9 cellular contexts compared by ENCODE assay signal in the genomic region with DNA sequence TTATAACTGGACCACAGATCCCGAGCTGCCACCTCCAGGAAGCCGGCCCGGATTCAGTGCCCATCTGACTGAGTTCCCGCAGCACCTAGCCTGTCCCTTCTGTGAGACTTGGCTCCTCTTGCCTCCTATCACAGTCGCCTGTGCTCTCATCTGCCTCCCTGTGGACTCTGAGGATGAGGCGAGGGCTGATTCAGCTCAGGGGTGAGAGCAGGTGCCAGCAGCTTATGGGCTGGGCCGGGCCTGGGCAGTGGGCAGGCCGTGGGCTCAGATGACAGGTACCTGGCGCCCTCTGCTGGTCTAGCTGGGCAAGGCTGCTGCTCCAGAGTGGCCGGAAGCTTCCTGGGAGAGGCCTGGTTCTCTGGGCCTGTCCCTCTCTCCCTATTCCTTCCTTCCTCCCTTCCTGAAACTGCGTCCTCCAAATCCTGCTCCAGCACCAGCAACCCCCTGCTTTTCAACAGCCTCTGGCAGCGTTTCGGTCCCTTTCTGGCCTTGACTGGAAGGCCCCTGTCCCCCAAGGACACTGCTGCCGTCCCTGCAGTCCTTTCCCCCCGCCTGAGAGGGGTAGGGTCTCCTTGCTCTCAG. TPM values are rescaled to one million over a fixed set of nuclear protein-coding genes. Genes with fewer than 3 reads are reported as not detected.
A peak's percentile ranks its signal among the peaks of the same experiment; 100 is the strongest.
DNase-seq lines count a peak whose midpoint lies in the region; ATAC-seq and TF ChIP-seq lines count a peak whose summit lies in the region.
"Had no signal": no experiment of that assay in that cellular context is flagged by ENCODE, and none has a peak within 500 bp of the region (broad histone marks: within the 10 kb centered on the region; RNA-seq: fewer than 3 reads in every experiment).

No MANE protein-coding gene starts in this region.

- no peak for TF ChIP-seq EP300 in stomach (IDR thresholded peaks at IDR 0.05)

- H3K4me3 ChIP-seq in PC-3 (ENCODE audit: low read length) (no peak overlapping the region), fibroblast of pulmonary artery (replicated peaks; ENCODE audit: low read depth, low read length) (no peak overlapping the region), neural progenitor cell (no peak overlapping the region), stomach (no peak overlapping the region)

- peak overlapping the region; percentile 89 for H2AFZ ChIP-seq in PC-3 (ENCODE audit: low read length)
- peak overlapping the region; percentile 93 for H2AFZ ChIP-seq in neural progenitor cell (replicated peaks)

- H3K4me3 Mint-ChIP-seq in CD4-positive, alpha-beta T cell = no peak overlapping the region
- no peak overlapping the region for H3K4me3 Mint-ChIP-seq in activated T-cell treated with anti-CD3 and anti-CD28 coated beads, Interleukin-2, amount 50 U/mL, for 72 hours
- no peak overlapping the region for H3K4me3 Mint-ChIP-seq in neural progenitor cell

- POLR2A ChIA-PET in CD4-positive, alpha-beta T cell (lab: Charles Lee) = interaction anchor here (0.9 kb wide), 1 partner anchor 77 kb away, joined by 3 read pairs; no protein-coding TSS in a partner anchor
- POLR2A ChIA-PET in PC-3 (lab: Charles Lee; ENCODE audit: unreplicated experiment) = interaction anchor here (0.7 kb wide), 1 partner anchor 76 kb away, joined by 4 read pairs; no protein-coding TSS in a partner anchor

- H3K4me1 ChIP-seq in PC-3 (ENCODE audit: insufficient read depth, low read length) = peaks cover 11% of the 10 kb centered on the region
- H3K4me1 ChIP-seq in neural progenitor cell = no peaks in the 10 kb centered on the region
- H3K4me1 ChIP-seq in stomach = peaks cover 0 to 8% (median 3%) of the 10 kb centered on the region in 4 donors

- peak overlapping the region; percentile 51 for H3K9ac ChIP-seq in PC-3 (ENCODE audit: low read length)
- H3K9ac ChIP-seq in neural progenitor cell = no peak overlapping the region

- H4K20me1 ChIP-seq in PC-3 (ENCODE audit: low read length) = no peaks in the 10 kb centered on the region
- no peaks in the 10 kb centered on the region for H4K20me1 ChIP-seq in neural progenitor cell (ENCODE audit: low read depth)

- CTCF ChIA-PET in CD4-positive, alpha-beta T cell (lab: Charles Lee) = interaction anchor here (0.6 to 1.3 kb wide), 3 partner anchors 50 to 404 kb away, joined by 3 to 8 read pairs (median 4); no protein-coding TSS in a partner anchor
- CTCF ChIA-PET in PC-3 (lab: Charles Lee) = interaction anchor here (0.5 to 1.7 kb wide), 19 partner anchors 10 to 1696 kb away, joined by 3 to 51 read pairs (median 3); no protein-coding TSS in a partner anchor

- peaks cover 5% of the 10 kb centered on the region for H3K27me3 Mint-ChIP-seq in CD4-positive, alpha-beta T cell
- H3K27me3 Mint-ChIP-seq in activated T-cell treated with anti-CD3 and anti-CD28 coated beads, Interleukin-2, amount 50 U/mL, for 72 hours (ENCODE audit: low read depth) = peaks cover 6% of the 10 kb centered on the region
- H3K27me3 Mint-ChIP-seq in neural progenitor cell (ENCODE audit: insufficient read depth, low read depth) = no peaks in the 10 kb centered on the region

- intact Hi-C loops in CD4-positive, alpha-beta T cell (cut with DNase I, micrococcal nuclease) = loop anchor here in 1 of 2 experiments (1.0 kb wide), 1 partner anchor 77 kb away; no protein-coding TSS in a partner anchor
- intact Hi-C loops in PC-3 (cut with micrococcal nuclease) = loop anchor here (1.0 to 5.0 kb wide), 5 partner anchors 15 to 165 kb away; no protein-coding TSS in a partner anchor
- intact Hi-C loops in stomach (cut with DNase I; ENCODE audit: low total_unique reads) = no loop called here

- no peaks in the 10 kb centered on the region for H3K36me3 Mint-ChIP-seq in CD4-positive, alpha-beta T cell (ENCODE audit: low read depth)
- H3K36me3 Mint-ChIP-seq in activated T-cell treated with anti-CD3 and anti-CD28 coated beads, Interleukin-2, amount 50 U/mL, for 72 hours (ENCODE audit: insufficient read depth in 2 of 2) = no peaks in the 10 kb centered on the region
- no peaks in the 10 kb centered on the region for H3K36me3 Mint-ChIP-seq in neural progenitor cell

- 41 to 46% (median 43%) methylated on average over 11 to 15 of the region's 15 CpGs for WGBS in stomach, 5 donors

- no TSS peak for BruUV-seq in PC-3 (replicated peaks; lab: Mats Ljungman, UMichigan)

- no peaks in the 10 kb centered on the region for H3K9me3 Mint-ChIP-seq in CD4-positive, alpha-beta T cell
- H3K9me3 Mint-ChIP-seq in activated T-cell treated with anti-CD3 and anti-CD28 coated beads, Interleukin-2, amount 50 U/mL, for 72 hours = no peaks in the 10 kb centered on the region
- H3K9me3 Mint-ChIP-seq in neural progenitor cell = no peaks in the 10 kb centered on the region

- no peak overlapping the region for H3K27ac Mint-ChIP-seq in CD4-positive, alpha-beta T cell
- no peak overlapping the region for H3K27ac Mint-ChIP-seq in activated T-cell treated with anti-CD3 and anti-CD28 coated beads, Interleukin-2, amount 50 U/mL, for 72 hours
- H3K27ac Mint-ChIP-seq in neural progenitor cell = peak overlapping the region; percentile 83

- H3K36me3 ChIP-seq in PC-3 (ENCODE audit: low read depth, low read length) (no peaks in the 10 kb centered on the region), neural progenitor cell (no peaks in the 10 kb centered on the region), stomach (no peaks in the 10 kb centered on the region)

- H3K27me3 ChIP-seq in CD4-positive, alpha-beta T cell (ENCODE audit: control insufficient read depth, insufficient read depth, low read length) = no peaks in the 10 kb centered on the region
- H3K27me3 ChIP-seq in PC-3 (ENCODE audit: low read length) (no peaks in the 10 kb centered on the region), neural progenitor cell (no peaks in the 10 kb centered on the region), stomach (peaks cover 0 to 24% (median 5%) of the 10 kb centered on the region in 3 donors)

- peak; percentile 27 to 62 (median 44) for DNase-seq in CD4-positive, alpha-beta T cell
- peak; percentile 46 for DNase-seq in KG1 (lab: John Stamatoyannopoulos, UW)
- DNase-seq in PC-3 = peak; percentile 96
- DNase-seq in activated T-cell treated with anti-CD3 and anti-CD28 coated beads, Interleukin-2, amount 50 U/mL, for 72 hours = peak; percentile 78 to 82
- DNase-seq in fibroblast of pulmonary artery (ENCODE audit: low read depth) = peak; percentile 86
- peak; percentile 94 for DNase-seq in neural progenitor cell (ENCODE audit: low spot score)
- peak; percentile 95 for DNase-seq in stomach

- no peaks in the 10 kb centered on the region for H3K4me1 Mint-ChIP-seq in CD4-positive, alpha-beta T cell (ENCODE audit: low read depth)
- H3K4me1 Mint-ChIP-seq in activated T-cell treated with anti-CD3 and anti-CD28 coated beads, Interleukin-2, amount 50 U/mL, for 72 hours (ENCODE audit: low read depth) = peaks cover 5% of the 10 kb centered on the region
- H3K4me1 Mint-ChIP-seq in neural progenitor cell = peaks cover 11% of the 10 kb centered on the region

- H3K9me3 ChIP-seq in CD4-positive, alpha-beta T cell (ENCODE audit: control insufficient read depth, low read length) = no peaks in the 10 kb centered on the region
- H3K9me3 ChIP-seq in PC-3 (ENCODE audit: low read length) (no peaks in the 10 kb centered on the region), neural progenitor cell (ENCODE audit: low read depth) (no peaks in the 10 kb centered on the region), stomach (no peaks in the 10 kb centered on the region)

- H3K27ac ChIP-seq in CD4-positive, alpha-beta T cell (ENCODE audit: low read depth, low read length) = no peak overlapping the region
- no peak overlapping the region for H3K27ac ChIP-seq in PC-3 (ENCODE audit: low read length)
- no peak overlapping the region for H3K27ac ChIP-seq in neural progenitor cell
- no peak overlapping the region for H3K27ac ChIP-seq in stomach

- no peak for TF ChIP-seq POLR2A in stomach (IDR thresholded peaks at IDR 0.05)

- H3F3A ChIP-seq in PC-3 (ENCODE audit: low read length, unreplicated experiment) (no peaks in the 10 kb centered on the region), neural progenitor cell (ENCODE audit: low read depth) (no peaks in the 10 kb centered on the region)

- H3K4me2 ChIP-seq in PC-3 (ENCODE audit: low read length) (peak overlapping the region; percentile 5; the same call in 1 of the 2 replicates), neural progenitor cell (no peak overlapping the region)

- peak; percentile 76 for ATAC-seq in CD4-positive, alpha-beta T cell (ENCODE audit: poor library complexity)
- ATAC-seq in GM21367 (IDR thresholded peaks at IDR 0.05; ENCODE audit: unreplicated experiment) (peak; percentile 73), PC-3 (peak; percentile 100)
- ATAC-seq in activated T-cell treated with anti-CD3 and anti-CD28 coated beads, Interleukin-2, amount 50 U/mL, for 72 hours (replicated peaks in 1 of 2) = peak; percentile 98 to 99

- peak; percentile 59 for TF ChIP-seq CTCF in CD4-positive, alpha-beta T cell (IDR thresholded peaks at IDR 0.05)
- TF ChIP-seq CTCF in PC-3 (conservative IDR thresholded peaks at IDR 0.05; ENCODE audit: low read depth, low read length) = peak; percentile 94
- peak; percentile 91 for TF ChIP-seq CTCF in fibroblast of pulmonary artery (IDR thresholded peaks at IDR 0.05; ENCODE audit: low read length, missing control alignments)
- peak; percentile 89 for TF ChIP-seq CTCF in neural progenitor cell (IDR thresholded peaks at IDR 0.05)
- TF ChIP-seq CTCF in stomach (IDR thresholded peaks at IDR 0.05) = peak in 5 of 7 experiments; percentile 67 to 85 (median 80)

- H3K9me2 ChIP-seq in PC-3 (replicated peaks; ENCODE audit: low read length) = no peaks in the 10 kb centered on the region

- H3K79me2 ChIP-seq in PC-3 (ENCODE audit: low read length) = no peaks in the 10 kb centered on the region
- no peaks in the 10 kb centered on the region for H3K79me2 ChIP-seq in neural progenitor cell (ENCODE audit: low read depth)

RNA-seq across cellular contexts. Expression of gene PCSK9, which starts 17.3 kb away (rescaled TPM):
- not detected for total RNA-seq in CD4-positive, alpha-beta T cell
- total RNA-seq in PC-3 (2014; rRNA removed) (6.0 and 6.8 TPM in 2 replicates), neural progenitor cell (ENCODE audit: low replicate concordance) (4.5 and 13.7 TPM in 2 replicates), stomach (10 to 100 TPM in 1 of 5 donors, 1 to 10 TPM in 3, not detected in 1; 1.1 to 26.1 (median 2.2) TPM)
- not detected for total RNA-seq in activated T-cell treated with anti-CD3 and anti-CD28 coated beads, Interleukin-2, amount 50 U/mL, for 72 hours
- 1 to 10 TPM in 2 of 3 donors, not detected in 1; 2.6 to 4.4 TPM for polyA plus RNA-seq in stomach
- total RNA-seq: T-helper 1 cell treated with Interleukin-12 subunit alpha and Interleukin-12 subunit beta and Interleukin-4 antibody, amounts not matched to agents 30 ng/mL and 1 ng/mL, for 36 hours had no signal

RNA-seq across cellular contexts. Expression of gene BSND, which starts 23.3 kb away (rescaled TPM):
- not detected for total RNA-seq in CD4-positive, alpha-beta T cell
- total RNA-seq in PC-3 (2014; rRNA removed) (not detected in 2 replicates), neural progenitor cell (ENCODE audit: low replicate concordance) (not detected in 2 replicates), stomach (not detected)
- not detected for total RNA-seq in activated T-cell treated with anti-CD3 and anti-CD28 coated beads, Interleukin-2, amount 50 U/mL, for 72 hours
- not detected for polyA plus RNA-seq in stomach
- total RNA-seq: T-helper 1 cell treated with Interleukin-12 subunit alpha and Interleukin-12 subunit beta and Interleukin-4 antibody, amounts not matched to agents 30 ng/mL and 1 ng/mL, for 36 hours had no signal

RNA-seq across cellular contexts. Expression of gene TMEM61, which starts 41.6 kb away (rescaled TPM):
- not detected for total RNA-seq in CD4-positive, alpha-beta T cell
- total RNA-seq in PC-3 (2014; rRNA removed) = 0.95 and 3.8 TPM in 2 replicates
- total RNA-seq in activated T-cell treated with anti-CD3 and anti-CD28 coated beads, Interleukin-2, amount 50 U/mL, for 72 hours = not detected
- total RNA-seq in neural progenitor cell (ENCODE audit: low replicate concordance) = not detected in 2 replicates
- 100 to 1,000 TPM in 1 of 5 donors, 1 to 10 TPM in 1, under 1 TPM in 2, not detected in 1; 0.55 to 130 (median 5.2) TPM for total RNA-seq in stomach
- polyA plus RNA-seq in stomach = 1 to 10 TPM in 2 of 3 donors, under 1 TPM in 1; 0.76 to 5.7 (median 1.6) TPM
- total RNA-seq: T-helper 1 cell treated with Interleukin-12 subunit alpha and Interleukin-12 subunit beta and Interleukin-4 antibody, amounts not matched to agents 30 ng/mL and 1 ng/mL, for 36 hours had no signal

Comparison
In these comparisons a context has a peak if more than half of its experiments do, and no peak if none do; other contexts are left out.
1. DNase-seq: peak in every context shown above with its lines; median percentile 96 in PC-3; 95 in stomach; 94 in neural progenitor cell; 86 in fibroblast of pulmonary artery; 80 in activated T-cell treated with anti-CD3 and anti-CD28 coated beads, Interleukin-2, amount 50 U/mL, for 72 hours; 46 in KG1; 44 in CD4-positive, alpha-beta T cell.